3 cellular contexts compared by ENCODE assay signal in the genomic region with DNA sequence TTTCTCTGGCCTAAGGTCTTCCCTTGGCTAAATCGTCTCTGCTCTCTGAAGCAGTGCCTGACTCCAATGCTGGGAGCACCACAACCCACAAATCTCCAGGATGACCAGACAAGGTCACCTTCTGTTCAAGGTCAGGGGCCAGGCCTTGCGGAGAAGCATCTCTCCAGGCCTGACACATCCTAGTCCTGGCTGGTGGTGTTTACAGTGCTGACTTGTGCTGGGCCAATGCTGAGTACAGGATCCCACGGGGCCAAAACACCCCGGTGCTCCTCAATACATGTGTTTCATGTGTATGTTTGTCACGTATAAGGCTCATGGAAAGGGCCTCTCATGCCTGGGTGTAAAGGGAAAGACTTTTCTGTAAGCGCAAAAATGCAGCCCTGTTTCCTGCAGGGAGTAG.
TF ChIP-seq lines count a peak whose summit lies in the region.

No MANE protein-coding gene starts in this region.

TF ChIP-seq in GM23338, 12 proteins besides CTCF, POLR2A, EP300 and RAD21 (continues in another document):
- TF ChIP-seq EZH2 (IDR thresholded peaks at IDR 0.05; ENCODE audit: low read depth, unreplicated experiment) (no peak), EZH2phosphoT487 (IDR thresholded peaks at IDR 0.05; ENCODE audit: unreplicated experiment) (no peak), STAT1 (IDR thresholded peaks at IDR 0.05; ENCODE audit: unreplicated experiment) (no peak), CREB1 (CRISPR knock-in tag; IDR thresholded peaks at IDR 0.05; ENCODE audit: low read depth) (no peak), POLR2AphosphoS5 (IDR thresholded peaks at IDR 0.05; ENCODE audit: low read depth) (no peak), ZNF114 (CRISPR knock-in tag; IDR thresholded peaks at IDR 0.05) (no peak), ZNF331 (CRISPR knock-in tag; IDR thresholded peaks at IDR 0.05; ENCODE audit: low read depth) (no peak)
- TF ChIP-seq, protein P1, sequence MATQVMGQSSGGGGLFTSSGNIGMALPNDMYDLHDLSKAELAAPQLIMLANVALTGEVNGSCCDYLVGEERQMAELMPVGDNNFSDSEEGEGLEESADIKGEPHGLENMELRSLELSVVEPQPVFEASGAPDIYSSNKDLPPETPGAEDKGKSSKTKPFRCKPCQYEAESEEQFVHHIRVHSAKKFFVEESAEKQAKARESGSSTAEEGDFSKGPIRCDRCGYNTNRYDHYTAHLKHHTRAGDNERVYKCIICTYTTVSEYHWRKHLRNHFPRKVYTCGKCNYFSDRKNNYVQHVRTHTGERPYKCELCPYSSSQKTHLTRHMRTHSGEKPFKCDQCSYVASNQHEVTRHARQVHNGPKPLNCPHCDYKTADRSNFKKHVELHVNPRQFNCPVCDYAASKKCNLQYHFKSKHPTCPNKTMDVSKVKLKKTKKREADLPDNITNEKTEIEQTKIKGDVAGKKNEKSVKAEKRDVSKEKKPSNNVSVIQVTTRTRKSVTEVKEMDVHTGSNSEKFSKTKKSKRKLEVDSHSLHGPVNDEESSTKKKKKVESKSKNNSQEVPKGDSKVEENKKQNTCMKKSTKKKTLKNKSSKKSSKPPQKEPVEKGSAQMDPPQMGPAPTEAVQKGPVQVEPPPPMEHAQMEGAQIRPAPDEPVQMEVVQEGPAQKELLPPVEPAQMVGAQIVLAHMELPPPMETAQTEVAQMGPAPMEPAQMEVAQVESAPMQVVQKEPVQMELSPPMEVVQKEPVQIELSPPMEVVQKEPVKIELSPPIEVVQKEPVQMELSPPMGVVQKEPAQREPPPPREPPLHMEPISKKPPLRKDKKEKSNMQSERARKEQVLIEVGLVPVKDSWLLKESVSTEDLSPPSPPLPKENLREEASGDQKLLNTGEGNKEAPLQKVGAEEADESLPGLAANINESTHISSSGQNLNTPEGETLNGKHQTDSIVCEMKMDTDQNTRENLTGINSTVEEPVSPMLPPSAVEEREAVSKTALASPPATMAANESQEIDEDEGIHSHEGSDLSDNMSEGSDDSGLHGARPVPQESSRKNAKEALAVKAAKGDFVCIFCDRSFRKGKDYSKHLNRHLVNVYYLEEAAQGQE (IDR thresholded peaks at IDR 0.05; ENCODE audit: unreplicated experiment): no peak
- TF ChIP-seq, protein P2, sequence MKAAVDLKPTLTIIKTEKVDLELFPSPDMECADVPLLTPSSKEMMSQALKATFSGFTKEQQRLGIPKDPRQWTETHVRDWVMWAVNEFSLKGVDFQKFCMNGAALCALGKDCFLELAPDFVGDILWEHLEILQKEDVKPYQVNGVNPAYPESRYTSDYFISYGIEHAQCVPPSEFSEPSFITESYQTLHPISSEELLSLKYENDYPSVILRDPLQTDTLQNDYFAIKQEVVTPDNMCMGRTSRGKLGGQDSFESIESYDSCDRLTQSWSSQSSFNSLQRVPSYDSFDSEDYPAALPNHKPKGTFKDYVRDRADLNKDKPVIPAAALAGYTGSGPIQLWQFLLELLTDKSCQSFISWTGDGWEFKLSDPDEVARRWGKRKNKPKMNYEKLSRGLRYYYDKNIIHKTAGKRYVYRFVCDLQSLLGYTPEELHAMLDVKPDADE (IDR thresholded peaks at IDR 0.05): no peak

TF ChIP-seq in H1, 55 proteins besides CTCF, POLR2A, EP300 and RAD21 (continues in another document):
- TF ChIP-seq KDM1A (IDR thresholded peaks at IDR 0.05; ENCODE audit: borderline replicate concordance, low read length): no peak
- TF ChIP-seq RFX5 (IDR thresholded peaks at IDR 0.05; ENCODE audit: borderline replicate concordance, low read depth, low read length): no peak
- TF ChIP-seq JUND (IDR thresholded peaks at IDR 0.05; ENCODE audit: low read length): no peak
- no peak for TF ChIP-seq TEAD4 (IDR thresholded peaks at IDR 0.05; ENCODE audit: low read depth, low read length)
- TF ChIP-seq, protein P3, sequence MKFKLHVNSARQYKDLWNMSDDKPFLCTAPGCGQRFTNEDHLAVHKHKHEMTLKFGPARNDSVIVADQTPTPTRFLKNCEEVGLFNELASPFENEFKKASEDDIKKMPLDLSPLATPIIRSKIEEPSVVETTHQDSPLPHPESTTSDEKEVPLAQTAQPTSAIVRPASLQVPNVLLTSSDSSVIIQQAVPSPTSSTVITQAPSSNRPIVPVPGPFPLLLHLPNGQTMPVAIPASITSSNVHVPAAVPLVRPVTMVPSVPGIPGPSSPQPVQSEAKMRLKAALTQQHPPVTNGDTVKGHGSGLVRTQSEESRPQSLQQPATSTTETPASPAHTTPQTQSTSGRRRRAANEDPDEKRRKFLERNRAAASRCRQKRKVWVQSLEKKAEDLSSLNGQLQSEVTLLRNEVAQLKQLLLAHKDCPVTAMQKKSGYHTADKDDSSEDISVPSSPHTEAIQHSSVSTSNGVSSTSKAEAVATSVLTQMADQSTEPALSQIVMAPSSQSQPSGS (IDR thresholded peaks at IDR 0.05; ENCODE audit: low read length): no peak
- TF ChIP-seq CEBPB (IDR thresholded peaks at IDR 0.05; ENCODE audit: low read depth, low read length): no peak

TF ChIP-seq in HepG2, 621 proteins besides CTCF, POLR2A, EP300 and RAD21:
- TF ChIP-seq PHB2 (IDR thresholded peaks at IDR 0.05; ENCODE audit: partially characterized antibody) (no peak), ESRRA (CRISPR knock-in tag; IDR thresholded peaks at IDR 0.05; ENCODE audit: low read depth) (peak; percentile 39; the same call in 1 of the 2 replicates), RARA (CRISPR knock-in tag; IDR thresholded peaks at IDR 0.05) (peak; percentile 33), ZNF337 (CRISPR knock-in tag; IDR thresholded peaks at IDR 0.05; ENCODE audit: borderline replicate concordance, low read depth) (no peak), ZNF672 (CRISPR knock-in tag; IDR thresholded peaks at IDR 0.05) (no peak), ZNF614 (CRISPR knock-in tag; IDR thresholded peaks at IDR 0.05; ENCODE audit: borderline replicate concordance) (no peak), ZNF263 (CRISPR knock-in tag; IDR thresholded peaks at IDR 0.05) (peak; percentile 85), CEBPG (CRISPR knock-in tag; IDR thresholded peaks at IDR 0.05) (no peak), TRIM24 (CRISPR knock-in tag; IDR thresholded peaks at IDR 0.05) (no peak), RXRA (CRISPR knock-in tag; IDR thresholded peaks at IDR 0.05) (no peak), PBX3 (CRISPR knock-in tag; IDR thresholded peaks at IDR 0.05; ENCODE audit: borderline replicate concordance) (no peak), ZNF362 (CRISPR knock-in tag; IDR thresholded peaks at IDR 0.05; ENCODE audit: borderline replicate concordance) (no peak)
